ENCODE assay signal across 8 cellular contexts in genomic region chr1:27556435-27556780, GRCh38. TPM values are rescaled to one million over a fixed set of nuclear protein-coding genes. Genes with fewer than 3 reads are reported as not detected.
DNase-seq lines count a peak whose midpoint lies in the region; ATAC-seq and TF ChIP-seq lines count a peak whose summit lies in the region.

No MANE protein-coding gene starts in this region.

- no peaks in the 10 kb centered on the region for H3K9me3 Mint-ChIP-seq in activated CD4-positive, alpha-beta memory T cell treated with anti-CD3 and anti-CD28 coated beads, Interleukin-2, amount 10 ng/mL, durations not matched to agents 7 days and 5 days
- H3K9me3 Mint-ChIP-seq in immature natural killer cell: no peaks in the 10 kb centered on the region

- H3K27ac Mint-ChIP-seq in activated CD4-positive, alpha-beta memory T cell treated with anti-CD3 and anti-CD28 coated beads, Interleukin-2, amount 10 ng/mL, durations not matched to agents 7 days and 5 days: peak overlapping the region; percentile 82
- peak overlapping the region; percentile 57 to 92 (median 78) for H3K27ac Mint-ChIP-seq in immature natural killer cell

- H3K36me3 Mint-ChIP-seq in activated CD4-positive, alpha-beta memory T cell treated with anti-CD3 and anti-CD28 coated beads, Interleukin-2, amount 10 ng/mL, durations not matched to agents 7 days and 5 days (ENCODE audit: low read depth): peaks cover under 1% of the 10 kb centered on the region
- H3K36me3 Mint-ChIP-seq in immature natural killer cell: no peaks in the 10 kb centered on the region

- no peak for TF ChIP-seq CTCF in HEK293 (tag by site-specific recombination; IDR thresholded peaks at IDR 0.05)
- TF ChIP-seq CTCF in spleen (IDR thresholded peaks at IDR 0.05 in 8 of 11, conservative IDR thresholded peaks at IDR 0.05 in 3 of 11): no peak

- intact Hi-C loops in spleen (cut with DNase I; ENCODE audit: low total_unique reads): no loop called here

- POLR2A ChIA-PET in HEK293 (lab: Yijun Ruan, JAX): interaction anchor here (0.7 to 2.7 kb wide), 12 partner anchors 10 to 107 kb away, joined by 4 to 62 read pairs (median 7); partner anchors contain the start of genes AHDC1 and WASF2
- POLR2A ChIA-PET in activated CD4-positive, alpha-beta memory T cell treated with anti-CD3 and anti-CD28 coated beads, Interleukin-2, amount 10 ng/mL, durations not matched to agents 7 days and 5 days (lab: Charles Lee): interaction anchor here (0.7 to 3.1 kb wide), 23 partner anchors 11 to 402 kb away, joined by 3 to 25 read pairs (median 4); partner anchors contain the start of genes AHDC1, IFI6, SLC9A1 and WASF2

- CTCF ChIA-PET in HEK293 (lab: Yijun Ruan, JAX): interaction anchor here (0.6 to 6.6 kb wide), 52 partner anchors 8 to 997 kb away, joined by 3 to 111 read pairs (median 4); partner anchors contain the start of genes AHDC1, IFI6 and WASF2
- CTCF ChIA-PET in activated CD4-positive, alpha-beta memory T cell treated with anti-CD3 and anti-CD28 coated beads, Interleukin-2, amount 10 ng/mL, durations not matched to agents 7 days and 5 days (lab: Charles Lee): interaction anchor here (0.6 to 6.1 kb wide), 49 partner anchors 8 to 943 kb away, joined by 3 to 82 read pairs (median 5); partner anchors contain the start of genes AHDC1, FAM76A, IFI6 and STX12

- H3K27me3 ChIP-seq in spleen (replicated peaks in 1 of 7): no peaks in the 10 kb centered on the region

- no peak for DNase-seq in activated CD4-positive, alpha-beta memory T cell treated with anti-CD3 and anti-CD28 coated beads, Interleukin-2, amount 10 ng/mL, durations not matched to agents 7 days and 5 days
- DNase-seq in immature natural killer cell: no peak
- no peak for DNase-seq in spleen
- no peak for DNase-seq in NCI-H1436 (lab: John Stamatoyannopoulos, UW)

- ATAC-seq in GM21390 (IDR thresholded peaks at IDR 0.05; ENCODE audit: unreplicated experiment) (no peak), GM21737 (IDR thresholded peaks at IDR 0.05; ENCODE audit: unreplicated experiment) (no peak), GM21360 (IDR thresholded peaks at IDR 0.05; ENCODE audit: unreplicated experiment) (no peak)

- H3K27ac ChIP-seq in HEK293 (ENCODE audit: extremely low read depth, low read depth, low read length) (no peak overlapping the region), spleen (peak overlapping the region; percentile 60 to 91 (median 80))

- H3K4me1 ChIP-seq in HEK293 (ENCODE audit: control insufficient read depth, insufficient read depth, low read length): no peaks in the 10 kb centered on the region
- peaks cover 25 to 100% (median 71%) of the 10 kb centered on the region in 6 donors for H3K4me1 ChIP-seq in spleen

- H3K9me3 ChIP-seq in HEK293 (ENCODE audit: control insufficient read depth, insufficient read depth, low read depth, low read length) (no peaks in the 10 kb centered on the region), spleen (no peaks in the 10 kb centered on the region)

- peaks cover 0 to 27% of the 10 kb centered on the region in 2 experiments; a peak in 2 of 3 replicates for H3K36me3 ChIP-seq in HEK293 (ENCODE audit: control insufficient read depth in 2 of 2, insufficient read depth in 1 of 2, low read length in 2 of 2)
- H3K36me3 ChIP-seq in spleen: peaks cover 0 to 38% (median 15%) of the 10 kb centered on the region in 6 donors

- H3K4me1 Mint-ChIP-seq in activated CD4-positive, alpha-beta memory T cell treated with anti-CD3 and anti-CD28 coated beads, Interleukin-2, amount 10 ng/mL, durations not matched to agents 7 days and 5 days: peaks cover 34% of the 10 kb centered on the region
- H3K4me1 Mint-ChIP-seq in immature natural killer cell: peaks cover 40 to 50% of the 10 kb centered on the region in 2 donors

- 34 to 42% (median 38%) methylated on average over 2 of the region's 2 CpGs for WGBS in spleen, 5 donors

- no peaks in the 10 kb centered on the region for H3K27me3 Mint-ChIP-seq in activated CD4-positive, alpha-beta memory T cell treated with anti-CD3 and anti-CD28 coated beads, Interleukin-2, amount 10 ng/mL, durations not matched to agents 7 days and 5 days
- peaks cover 1 to 5% (median 3%) of the 10 kb centered on the region in 3 donors for H3K27me3 Mint-ChIP-seq in immature natural killer cell (ENCODE audit: low read depth in 3 of 3)

- H3K4me3 Mint-ChIP-seq in activated CD4-positive, alpha-beta memory T cell treated with anti-CD3 and anti-CD28 coated beads, Interleukin-2, amount 10 ng/mL, durations not matched to agents 7 days and 5 days: peak overlapping the region; percentile 34
- peak overlapping the region; percentile 32 to 85 (median 71) for H3K4me3 Mint-ChIP-seq in immature natural killer cell

- H3K4me3 ChIP-seq in HEK293 (ENCODE audit: low read depth, low read length) (no peak overlapping the region), spleen (peak overlapping the region in 1 of 8 donors; percentile 45)

- no peak for TF ChIP-seq POLR2A in spleen (IDR thresholded peaks at IDR 0.05)

TF ChIP-seq in HEK293, 187 proteins besides CTCF, POLR2A, EP300 and RAD21:
- no peak for TF ChIP-seq MYNN (tag by site-specific recombination; IDR thresholded peaks at IDR 0.05; ENCODE audit: borderline replicate concordance)
- TF ChIP-seq ZNF223 (tag by site-specific recombination; IDR thresholded peaks at IDR 0.05): no peak
- no peak for TF ChIP-seq ZNF302 (tag by site-specific recombination; IDR thresholded peaks at IDR 0.05; ENCODE audit: low read depth)
- no peak for TF ChIP-seq ZBTB21 (tag by site-specific recombination; IDR thresholded peaks at IDR 0.05)
- TF ChIP-seq REPIN1 (tag by site-specific recombination; IDR thresholded peaks at IDR 0.05; ENCODE audit: low read depth): no peak
- peak; percentile 95; the same call in 1 of the 2 replicates for TF ChIP-seq ZNF768 (tag by site-specific recombination; IDR thresholded peaks at IDR 0.05)
- TF ChIP-seq, protein P1, sequence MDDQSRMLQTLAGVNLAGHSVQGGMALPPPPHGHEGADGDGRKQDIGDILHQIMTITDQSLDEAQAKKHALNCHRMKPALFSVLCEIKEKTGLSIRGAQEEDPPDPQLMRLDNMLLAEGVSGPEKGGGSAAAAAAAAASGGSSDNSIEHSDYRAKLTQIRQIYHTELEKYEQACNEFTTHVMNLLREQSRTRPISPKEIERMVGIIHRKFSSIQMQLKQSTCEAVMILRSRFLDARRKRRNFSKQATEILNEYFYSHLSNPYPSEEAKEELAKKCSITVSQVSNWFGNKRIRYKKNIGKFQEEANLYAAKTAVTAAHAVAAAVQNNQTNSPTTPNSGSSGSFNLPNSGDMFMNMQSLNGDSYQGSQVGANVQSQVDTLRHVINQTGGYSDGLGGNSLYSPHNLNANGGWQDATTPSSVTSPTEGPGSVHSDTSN (CRISPR knock-in tag; IDR thresholded peaks at IDR 0.05): no peak
- TF ChIP-seq ZNF473 (tag by site-specific recombination; IDR thresholded peaks at IDR 0.05): no peak
- no peak for TF ChIP-seq ZBTB48 (tag by site-specific recombination; IDR thresholded peaks at IDR 0.05)
- peak; percentile 17; the same call in 1 of the 2 replicates for TF ChIP-seq ZNF664 (tag by site-specific recombination; IDR thresholded peaks at IDR 0.05)

RNA-seq across cellular contexts. Expression of gene AHDC1, which starts 47.5 kb away (rescaled TPM):
- 10 to 100 TPM; 16.9 to 18.9 TPM for total RNA-seq in activated CD4-positive, alpha-beta memory T cell treated with anti-CD3 and anti-CD28 coated beads, Interleukin-2, amount 10 ng/mL, durations not matched to agents 7 days and 5 days
- 1 to 10 TPM in 2 of 3 donors, not detected in 1; 1.2 to 6.3 TPM for polyA plus RNA-seq in immature natural killer cell
- total RNA-seq in spleen: 100 to 1,000 TPM in 1 of 7 donors, 10 to 100 TPM in 6; 35.1 to 104 (median 54.6) TPM
- polyA plus RNA-seq in spleen: 10 to 100 TPM in 1 of 3 donors, 1 to 10 TPM in 2; 3.2 to 24.2 (median 4.3) TPM
